In the genomic region with DNA sequence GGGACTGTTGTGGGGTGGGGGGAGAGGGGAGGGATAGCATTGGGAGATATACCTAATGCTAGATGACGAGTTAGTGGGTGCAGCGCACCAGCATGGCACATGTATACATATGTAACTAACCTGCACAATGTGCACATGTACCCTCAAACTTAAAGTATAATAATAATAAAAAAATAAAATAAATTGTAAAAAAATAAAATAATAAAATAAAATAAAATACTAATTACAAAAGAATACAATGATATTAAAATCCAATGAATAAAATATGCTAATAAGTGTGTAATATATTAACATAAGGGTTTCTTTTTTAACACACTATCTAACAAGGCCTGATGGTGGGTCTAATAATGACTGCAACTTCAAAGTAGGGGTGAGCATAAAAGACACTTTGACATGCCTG, we compare ENCODE assay signal across 3 cellular contexts.
DNase-seq lines count a peak whose midpoint lies in the region; ATAC-seq, FAIRE-seq and TF ChIP-seq lines count a peak whose summit lies in the region.
"Not testable (repeated sequence)": the region's sequence is repeated elsewhere in the genome, so short reads cannot be mapped to it uniquely, and the experiment has no call there.

No MANE protein-coding gene starts in this region.

- POLR2A ChIA-PET in WTC11 (lab: Charles Lee): not testable (repeated sequence)

- not testable (repeated sequence) for ATAC-seq in WTC11

- not testable (repeated sequence) for H3K4me3 Mint-ChIP-seq in WTC11

- not testable (repeated sequence) for TF ChIP-seq CTCF in WTC11 (IDR thresholded peaks at IDR 0.05)

- not testable (repeated sequence) for H3K27me3 Mint-ChIP-seq in WTC11 (ENCODE audit: low read depth)

- H3K4me1 Mint-ChIP-seq in WTC11: not testable (repeated sequence)

- peaks cover 25% of the 10 kb centered on the region for H3K9me3 Mint-ChIP-seq in WTC11

- H3K36me3 Mint-ChIP-seq in WTC11: not testable (repeated sequence)

- CTCF ChIA-PET in WTC11 (lab: Charles Lee): not testable (repeated sequence)

- DNase-seq in WTC11 (ENCODE audit: low spot score); frontal cortex (ENCODE audit: low spot score in 2 of 2): not testable (repeated sequence)

- peak; percentile 17 for FAIRE-seq in G401.6 (lab: Jason Lieb, UNC)
- peak; percentile 23 for FAIRE-seq in frontal cortex (lab: Jason Lieb, UNC)

- H3K27ac Mint-ChIP-seq in WTC11: not testable (repeated sequence)

TF ChIP-seq in WTC11, 78 proteins besides CTCF, POLR2A, EP300 and RAD21:
- TF ChIP-seq HMGA2 (CRISPR knock-in tag; IDR thresholded peaks at IDR 0.05): peak; percentile 97
